ENCODE assay signal across 14 cellular contexts in the genomic region with DNA sequence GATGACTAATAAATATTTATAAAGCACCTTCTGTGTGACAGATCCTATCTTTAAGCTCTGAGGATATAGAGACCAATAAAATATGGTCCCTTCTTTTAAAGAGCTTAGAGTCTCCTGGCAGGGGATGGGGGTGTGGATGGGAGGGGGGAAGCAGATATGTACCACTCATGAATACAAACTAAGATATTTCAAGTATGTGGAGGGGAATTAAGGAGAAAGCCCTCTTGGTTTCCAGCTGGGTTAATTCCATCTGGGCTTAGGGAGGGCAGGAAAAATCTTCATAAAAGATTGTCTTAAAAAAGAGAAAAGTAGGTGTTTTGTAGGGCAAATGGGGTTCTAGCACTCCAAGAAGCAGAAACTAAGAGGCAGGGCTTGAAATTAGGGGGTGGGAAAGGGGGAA. TPM values are rescaled to one million over a fixed set of nuclear protein-coding genes. Genes with fewer than 3 reads are reported as not detected.
DNase-seq lines count a peak whose midpoint lies in the region; ATAC-seq, FAIRE-seq and TF ChIP-seq lines count a peak whose summit lies in the region.
"Had no signal": no experiment of that assay in that cellular context is flagged by ENCODE, and none has a peak within 500 bp of the region (broad histone marks: within the 10 kb centered on the region; RNA-seq: fewer than 3 reads in every experiment).

No MANE protein-coding gene starts in this region.

- H2AFZ ChIP-seq in hepatocyte: no peak overlapping the region

- H4K20me1 ChIP-seq in hepatocyte (ENCODE audit: insufficient read depth, poor library complexity, severe bottlenecking): no peaks in the 10 kb centered on the region

- no peak for TF ChIP-seq EP300 in stomach (IDR thresholded peaks at IDR 0.05)

- peak; percentile 48 for DNase-seq in NCI-H82 (lab: John Stamatoyannopoulos, UW)
- DNase-seq in NCI-H82 treated with DMSO at 0.1 percent for 48 hours (lab: John Stamatoyannopoulos, UW; ENCODE audit: unreplicated experiment): no peak
- peak; percentile 48 for DNase-seq in WERI-Rb-1
- DNase-seq in hepatocyte (ENCODE audit: low spot score): no peak
- no peak for DNase-seq in stomach
- no peak for DNase-seq in stimulated activated CD4-positive, alpha-beta T cell treated with anti-CD3 and anti-CD28 coated beads, Interleukin-4, amount 100 ng/mL, for 24 hours
- no peak for DNase-seq in small intestine
- DNase-seq: activated B cell treated with CpG ODN at 0.5 μM for 24 hours; foreskin melanocyte; spleen; stimulated activated CD8-positive, alpha-beta memory T cell treated with anti-CD3 and anti-CD28 coated beads, Interleukin-4, amount 100 ng/mL, for 48 hours had no signal

- H3K27ac ChIP-seq in WERI-Rb-1: peak overlapping the region; percentile 65
- H3K27ac ChIP-seq in hepatocyte: no peak overlapping the region
- peak overlapping the region in 3 of 5 donors; percentile 10 to 58 (median 44) for H3K27ac ChIP-seq in stomach
- H3K27ac ChIP-seq in small intestine (ENCODE audit: low read depth in 1 of 2, low read length in 1 of 2): no peak overlapping the region
- H3K27ac ChIP-seq: spleen had no signal

- H3K79me2 ChIP-seq in hepatocyte: peaks cover 55% of the 10 kb centered on the region

- no peak for TF ChIP-seq CTCF in WERI-Rb-1 (IDR thresholded peaks at IDR 0.05; ENCODE audit: low read depth, low read length)
- no peak for TF ChIP-seq CTCF in hepatocyte (IDR thresholded peaks at IDR 0.05; ENCODE audit: poor library complexity)
- no peak for TF ChIP-seq CTCF in stomach (IDR thresholded peaks at IDR 0.05)

- H3K27me3 ChIP-seq in WERI-Rb-1 (ENCODE audit: insufficient read depth, low read depth, severe bottlenecking) (no peaks in the 10 kb centered on the region), hepatocyte (no peaks in the 10 kb centered on the region), stomach (no peaks in the 10 kb centered on the region), small intestine (ENCODE audit: control insufficient read depth in 2 of 2, insufficient read depth in 2 of 2, low read length in 2 of 2) (no peaks in the 10 kb centered on the region)
- H3K27me3 ChIP-seq: spleen had no signal

- H3K9me3 ChIP-seq in WERI-Rb-1 (ENCODE audit: severe bottlenecking) (no peaks in the 10 kb centered on the region), hepatocyte (ENCODE audit: low read depth) (no peaks in the 10 kb centered on the region), stomach (no peaks in the 10 kb centered on the region), small intestine (ENCODE audit: control insufficient read depth, low read depth) (no peaks in the 10 kb centered on the region)
- H3K9me3 ChIP-seq: spleen had no signal

- H3K4me1 ChIP-seq in hepatocyte (ENCODE audit: insufficient read depth): peaks cover 13% of the 10 kb centered on the region
- H3K4me1 ChIP-seq in stomach: peaks cover 0 to 46% (median 23%) of the 10 kb centered on the region in 4 donors
- H3K4me1 ChIP-seq in small intestine (ENCODE audit: control insufficient read depth in 2 of 2, insufficient read depth in 1 of 2, low read depth in 1 of 2, low read length in 1 of 2): no peaks in the 10 kb centered on the region

- H3K4me3 ChIP-seq in WERI-Rb-1 (ENCODE audit: low read depth, low read length) (no peak overlapping the region), hepatocyte (no peak overlapping the region), stomach (no peak overlapping the region), small intestine (ENCODE audit: low read depth in 1 of 2, low read length in 2 of 2) (no peak overlapping the region)
- H3K4me3 ChIP-seq: K562, spleen had no signal

- TF ChIP-seq POLR2A in stomach (IDR thresholded peaks at IDR 0.05): no peak

- no peaks in the 10 kb centered on the region for H3K9me2 ChIP-seq in hepatocyte (replicated peaks; ENCODE audit: insufficient read depth)

- H3K36me3 ChIP-seq in WERI-Rb-1: peaks cover 25% of the 10 kb centered on the region
- no peaks in the 10 kb centered on the region for H3K36me3 ChIP-seq in hepatocyte (replicated peaks; ENCODE audit: insufficient read depth, low read depth)
- peaks cover 5 to 30% (median 29%) of the 10 kb centered on the region in 4 donors for H3K36me3 ChIP-seq in stomach
- H3K36me3 ChIP-seq in small intestine (ENCODE audit: control insufficient read depth in 2 of 2, insufficient read depth in 2 of 2, low read length in 2 of 2): peaks cover 8 to 14% of the 10 kb centered on the region in 2 donors

- peak overlapping the region; percentile 10 for H3K4me2 ChIP-seq in hepatocyte

- intact Hi-C loops in stomach (cut with DNase I; ENCODE audit: low total_unique reads): no loop called here

- no peak for ATAC-seq in HG03442 (IDR thresholded peaks at IDR 0.05; ENCODE audit: unreplicated experiment)

- no peak for FAIRE-seq in small intestine (lab: Jason Lieb, UNC)
- FAIRE-seq: A204.1 had no signal

RNA-seq across cellular contexts. Expression of gene CILK1, which starts 18.0 kb away (rescaled TPM):
- total RNA-seq in hepatocyte (30.0 and 30.5 TPM in 2 replicates), stomach (10 to 100 TPM in 3 of 5 donors, 1 to 10 TPM in 2; 6.4 to 31.6 (median 18.3) TPM)
- polyA plus RNA-seq in hepatocyte (6.3 and 7.5 TPM in 2 replicates), stomach (10 to 100 TPM in 1 of 3 donors, 1 to 10 TPM in 2; 4.2 to 12.1 (median 7.2) TPM), small intestine (10 to 100 TPM in 1 of 3 donors, 1 to 10 TPM in 2; 5.9 to 11.4 (median 9.8) TPM)

RNA-seq across cellular contexts. Expression of gene FBXO9, which starts 21.6 kb away (rescaled TPM):
- total RNA-seq in hepatocyte: 33.3 and 36.6 TPM in 2 replicates
- polyA plus RNA-seq in hepatocyte: 79.8 and 84.0 TPM in 2 replicates
- total RNA-seq in stomach: 100 to 1,000 TPM in 1 of 5 donors, 10 to 100 TPM in 4; 53.1 to 119 (median 67.1) TPM
- 10 to 100 TPM; 33.9 to 45.4 (median 42.2) TPM for polyA plus RNA-seq in stomach
- 10 to 100 TPM; 30.6 to 39.4 (median 38.5) TPM for polyA plus RNA-seq in small intestine

RNA-seq across cellular contexts. Expression of gene GSTA4, which starts 48.5 kb away (rescaled TPM):
- total RNA-seq in hepatocyte (83.8 and 89.2 TPM in 2 replicates), stomach (100 to 1,000 TPM in 2 of 5 donors, 10 to 100 TPM in 2, 1 to 10 TPM in 1; 5.2 to 105 (median 62.4) TPM)
- polyA plus RNA-seq in hepatocyte (79.6 and 88.4 TPM in 2 replicates), stomach (10 to 100 TPM; 41.6 to 54.8 (median 42.7) TPM), small intestine (10 to 100 TPM; 11.3 to 24.2 (median 20.9) TPM)

Comparison
In these comparisons a context has a peak if more than half of its experiments do, and no peak if none do; other contexts are left out.
1. DNase-seq: peak in NCI-H82 (single experiment) and WERI-Rb-1 (single experiment); none in NCI-H82 treated with DMSO at 0.1 percent for 48 hours (single experiment), hepatocyte (single experiment), stomach (single experiment), stimulated activated CD4-positive, alpha-beta T cell treated with anti-CD3 and anti-CD28 coated beads, Interleukin-4, amount 100 ng/mL, for 24 hours (single experiment) and small intestine (single experiment).
2. H3K27ac ChIP-seq: peak in WERI-Rb-1 (single experiment) and stomach (3 of 5); none in hepatocyte (single experiment) and small intestine (0 of 2).